Comparison of ENCODE assay signal across 24 cellular contexts in genomic region chr6:44590471-44590870, GRCh38.
DNase-seq lines count a peak whose midpoint lies in the region; ATAC-seq and TF ChIP-seq lines count a peak whose summit lies in the region.
"Had no signal": no experiment of that assay in that cellular context is flagged by ENCODE, and none has a peak within 500 bp of the region (broad histone marks: within the 10 kb centered on the region; RNA-seq: fewer than 3 reads in every experiment).

No MANE protein-coding gene starts in this region.

- H3K4me3 Mint-ChIP-seq in osteocyte (ENCODE audit: unreplicated experiment) = no peak overlapping the region
- H3K4me3 Mint-ChIP-seq: CD14-positive monocyte; CD4-positive, alpha-beta memory T cell; CD4-positive, CD25-positive, alpha-beta regulatory T cell; CD8-positive, alpha-beta memory T cell had no signal

- H3K4me3 ChIP-seq in right atrium auricular region (no peak overlapping the region), adipocyte (ENCODE audit: low read length) (no peak overlapping the region), lower lobe of right lung (no peak overlapping the region)
- H3K4me3 ChIP-seq: BLaER1 had no signal

- H3K4me1 ChIP-seq in right atrium auricular region = no peaks in the 10 kb centered on the region
- H3K4me1 ChIP-seq in adipocyte (ENCODE audit: control insufficient read depth, insufficient read depth, low read length) = no peaks in the 10 kb centered on the region
- H3K4me1 ChIP-seq in lower lobe of right lung = no peaks in the 10 kb centered on the region
- H3K4me1 ChIP-seq: BE2C had no signal

- H3K9me3 Mint-ChIP-seq in osteocyte (ENCODE audit: unreplicated experiment) = peaks cover 9% of the 10 kb centered on the region

- peaks cover 20% of the 10 kb centered on the region for H3K27me3 Mint-ChIP-seq in osteocyte (ENCODE audit: unreplicated experiment)

- DNase-seq in right atrium auricular region (ENCODE audit: low spot score) = peak; percentile 32
- no peak for DNase-seq in cardiac septum (ENCODE audit: low spot score)
- peak; percentile 15 for DNase-seq in adipocyte (ENCODE audit: low read depth)
- peak; percentile 13 for DNase-seq in osteocyte (ENCODE audit: extremely low spot score, unreplicated experiment)
- no peak for DNase-seq in lower lobe of right lung
- DNase-seq in GM10266 (ENCODE audit: extremely low spot score) = no peak
- DNase-seq in kidney glomerular epithelial cell (lab: John Stamatoyannopoulos, UW) = no peak
- DNase-seq: 8988T; ACHN; BE2C; C1 segment of cervical spinal cord; CD4-positive, alpha-beta memory T cell; CD4-positive, CD25-positive, alpha-beta regulatory T cell; CD8-positive, alpha-beta memory T cell; COR-L47; DMS 273 treated with DMSO at 0.1 percent for 48 hours; DMS153; DMS53; DMS79; DND-41; EL; GDM1 had no signal

- TF ChIP-seq CTCF in right atrium auricular region (IDR thresholded peaks at IDR 0.05) (no peak), osteocyte (IDR thresholded peaks at IDR 0.05) (no peak), lower lobe of right lung (IDR thresholded peaks at IDR 0.05) (no peak), GM10266 (IDR thresholded peaks at IDR 0.05; ENCODE audit: control insufficient read depth, insufficient read depth, low read depth, missing control alignments) (no peak)

- H3K27ac ChIP-seq in right atrium auricular region = no peak overlapping the region
- no peak overlapping the region for H3K27ac ChIP-seq in lower lobe of right lung
- H3K27ac ChIP-seq: BLaER1 had no signal

- no peaks in the 10 kb centered on the region for H3K36me3 ChIP-seq in right atrium auricular region
- H3K36me3 ChIP-seq in adipocyte (ENCODE audit: control insufficient read depth, insufficient read depth, low read length, severe bottlenecking) = no peaks in the 10 kb centered on the region
- no peaks in the 10 kb centered on the region for H3K36me3 ChIP-seq in lower lobe of right lung
- H3K36me3 ChIP-seq: BE2C, BLaER1 had no signal

- no peak overlapping the region for H3K27ac Mint-ChIP-seq in osteocyte (ENCODE audit: unreplicated experiment)
- H3K27ac Mint-ChIP-seq: CD14-positive monocyte; CD4-positive, alpha-beta memory T cell; CD4-positive, CD25-positive, alpha-beta regulatory T cell; CD8-positive, alpha-beta memory T cell had no signal

- H3K36me3 Mint-ChIP-seq in osteocyte (ENCODE audit: unreplicated experiment) = peaks cover 4% of the 10 kb centered on the region
- H3K36me3 Mint-ChIP-seq: CD14-positive monocyte; CD4-positive, alpha-beta memory T cell; CD4-positive, CD25-positive, alpha-beta regulatory T cell had no signal

- no peak overlapping the region for H3K9ac ChIP-seq in adipocyte (ENCODE audit: low read length)
- H3K9ac ChIP-seq: BLaER1 had no signal

- no peak for ATAC-seq in lower lobe of right lung

- intact Hi-C loops in cardiac septum (cut with DNase I) (no loop called here), lower lobe of right lung (cut with DNase I) (no loop called here)

- H3K9me3 ChIP-seq in right atrium auricular region (peaks cover 0 to under 1% of the 10 kb centered on the region in 2 donors), adipocyte (ENCODE audit: control insufficient read depth, low read length) (no peaks in the 10 kb centered on the region), lower lobe of right lung (no peaks in the 10 kb centered on the region)
- H3K9me3 ChIP-seq: BE2C, BLaER1 had no signal

- H3K27me3 ChIP-seq in right atrium auricular region (no peaks in the 10 kb centered on the region), adipocyte (replicated peaks; ENCODE audit: control insufficient read depth, insufficient read depth, low read length) (peaks cover 9% of the 10 kb centered on the region), lower lobe of right lung (ENCODE audit: low read depth) (no peaks in the 10 kb centered on the region)
- H3K27me3 ChIP-seq: BE2C, BLaER1 had no signal

- peaks cover 7% of the 10 kb centered on the region for H3K4me1 Mint-ChIP-seq in osteocyte (ENCODE audit: unreplicated experiment)
- H3K4me1 Mint-ChIP-seq: CD4-positive, CD25-positive, alpha-beta regulatory T cell had no signal

Comparison
In these comparisons a context has a peak if more than half of its experiments do, and no peak if none do; other contexts are left out.
1. DNase-seq: peak in right atrium auricular region (single experiment), adipocyte (single experiment) and osteocyte (single experiment); none in cardiac septum (single experiment), lower lobe of right lung (single experiment), GM10266 (single experiment) and kidney glomerular epithelial cell (single experiment).